ENCODE assay signal across 1 cellular context in genomic region chr19:49878744-49879070, GRCh38.
TF ChIP-seq lines count a peak whose summit lies in the region.

No MANE protein-coding gene starts in this region.

TF ChIP-seq in HEK293, 187 proteins besides CTCF, POLR2A, EP300 and RAD21 (continued from another document):
- TF ChIP-seq, protein P1, sequence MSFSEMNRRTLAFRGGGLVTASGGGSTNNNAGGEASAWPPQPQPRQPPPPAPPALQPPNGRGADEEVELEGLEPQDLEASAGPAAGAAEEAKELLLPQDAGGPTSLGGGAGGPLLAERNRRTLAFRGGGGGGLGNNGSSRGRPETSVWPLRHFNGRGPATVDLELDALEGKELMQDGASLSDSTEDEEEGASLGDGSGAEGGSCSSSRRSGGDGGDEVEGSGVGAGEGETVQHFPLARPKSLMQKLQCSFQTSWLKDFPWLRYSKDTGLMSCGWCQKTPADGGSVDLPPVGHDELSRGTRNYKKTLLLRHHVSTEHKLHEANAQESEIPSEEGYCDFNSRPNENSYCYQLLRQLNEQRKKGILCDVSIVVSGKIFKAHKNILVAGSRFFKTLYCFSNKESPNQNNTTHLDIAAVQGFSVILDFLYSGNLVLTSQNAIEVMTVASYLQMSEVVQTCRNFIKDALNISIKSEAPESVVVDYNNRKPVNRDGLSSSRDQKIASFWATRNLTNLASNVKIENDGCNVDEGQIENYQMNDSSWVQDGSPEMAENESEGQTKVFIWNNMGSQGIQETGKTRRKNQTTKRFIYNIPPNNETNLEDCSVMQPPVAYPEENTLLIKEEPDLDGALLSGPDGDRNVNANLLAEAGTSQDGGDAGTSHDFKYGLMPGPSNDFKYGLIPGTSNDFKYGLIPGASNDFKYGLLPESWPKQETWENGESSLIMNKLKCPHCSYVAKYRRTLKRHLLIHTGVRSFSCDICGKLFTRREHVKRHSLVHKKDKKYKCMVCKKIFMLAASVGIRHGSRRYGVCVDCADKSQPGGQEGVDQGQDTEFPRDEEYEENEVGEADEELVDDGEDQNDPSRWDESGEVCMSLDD (tag by site-specific recombination; IDR thresholded peaks at IDR 0.05), result no peak
- TF ChIP-seq ZNF654 (tag by site-specific recombination; IDR thresholded peaks at IDR 0.05; ENCODE audit: low read depth) (no peak), ZEB2 (tag by site-specific recombination; IDR thresholded peaks at IDR 0.05) (no peak)
- TF ChIP-seq, protein P2, sequence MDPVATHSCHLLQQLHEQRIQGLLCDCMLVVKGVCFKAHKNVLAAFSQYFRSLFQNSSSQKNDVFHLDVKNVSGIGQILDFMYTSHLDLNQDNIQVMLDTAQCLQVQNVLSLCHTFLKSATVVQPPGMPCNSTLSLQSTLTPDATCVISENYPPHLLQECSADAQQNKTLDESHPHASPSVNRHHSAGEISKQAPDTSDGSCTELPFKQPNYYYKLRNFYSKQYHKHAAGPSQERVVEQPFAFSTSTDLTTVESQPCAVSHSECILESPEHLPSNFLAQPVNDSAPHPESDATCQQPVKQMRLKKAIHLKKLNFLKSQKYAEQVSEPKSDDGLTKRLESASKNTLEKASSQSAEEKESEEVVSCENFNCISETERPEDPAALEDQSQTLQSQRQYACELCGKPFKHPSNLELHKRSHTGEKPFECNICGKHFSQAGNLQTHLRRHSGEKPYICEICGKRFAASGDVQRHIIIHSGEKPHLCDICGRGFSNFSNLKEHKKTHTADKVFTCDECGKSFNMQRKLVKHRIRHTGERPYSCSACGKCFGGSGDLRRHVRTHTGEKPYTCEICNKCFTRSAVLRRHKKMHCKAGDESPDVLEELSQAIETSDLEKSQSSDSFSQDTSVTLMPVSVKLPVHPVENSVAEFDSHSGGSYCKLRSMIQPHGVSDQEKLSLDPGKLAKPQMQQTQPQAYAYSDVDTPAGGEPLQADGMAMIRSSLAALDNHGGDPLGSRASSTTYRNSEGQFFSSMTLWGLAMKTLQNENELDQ (tag by site-specific recombination; IDR thresholded peaks at IDR 0.05; ENCODE audit: low read depth), result no peak
TF ChIP-seq in HEK293: peak in this region for 0.
